Comparison of ENCODE assay signal across 20 cellular contexts in the genomic region with DNA sequence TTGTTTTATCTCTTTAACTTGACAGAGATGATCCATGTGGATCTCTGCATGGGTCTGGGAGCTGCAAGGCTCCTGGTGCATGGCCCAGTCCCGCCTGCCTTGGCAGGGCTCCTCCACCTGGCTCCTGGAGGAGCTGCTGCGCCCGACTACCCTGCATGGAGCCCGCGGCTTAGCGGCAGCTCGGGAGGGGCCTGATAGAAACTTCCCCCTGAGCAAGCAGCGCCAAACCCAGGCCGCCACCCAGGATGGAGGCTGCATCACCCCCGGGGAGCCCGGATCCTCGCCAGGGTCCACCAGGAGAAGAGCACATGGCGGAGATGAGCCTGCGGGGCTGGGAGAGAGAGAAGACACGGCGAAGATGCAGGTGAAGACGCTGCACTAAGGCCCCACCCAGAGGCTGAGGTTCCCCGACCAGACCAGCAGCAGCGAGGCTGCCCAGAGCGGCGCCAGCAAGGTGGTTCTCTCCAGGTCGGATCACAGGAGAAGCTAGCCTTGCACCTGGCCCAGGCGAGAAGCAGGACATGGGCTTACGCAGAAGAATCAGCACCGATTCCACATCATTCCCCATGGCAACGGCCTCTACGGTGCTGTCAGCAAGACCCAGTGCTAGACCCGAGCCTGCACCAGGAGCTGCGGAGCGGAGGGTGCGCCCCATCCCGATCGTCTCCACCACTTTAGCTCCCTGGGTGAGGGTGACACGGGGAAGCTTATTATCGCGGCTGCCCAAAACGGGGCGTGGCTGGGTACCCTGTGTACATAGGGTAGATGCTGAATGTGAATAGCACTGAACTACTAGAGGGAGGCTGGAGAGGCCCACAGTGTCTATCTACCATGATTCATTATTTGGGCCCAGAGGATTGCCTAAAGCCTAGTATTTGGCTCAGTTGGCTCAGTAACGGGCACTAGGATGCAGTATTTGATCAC. TPM values are rescaled to one million over a fixed set of nuclear protein-coding genes. Genes with fewer than 3 reads are reported as not detected.
DNase-seq lines count a peak whose midpoint lies in the region; ATAC-seq, FAIRE-seq and TF ChIP-seq lines count a peak whose summit lies in the region.
"Had no signal": no experiment of that assay in that cellular context is flagged by ENCODE, and none has a peak within 500 bp of the region (broad histone marks: within the 10 kb centered on the region; RNA-seq: fewer than 3 reads in every experiment).

No MANE protein-coding gene starts in this region.

- no peak for TF ChIP-seq EP300 in H1 (IDR thresholded peaks at IDR 0.05; ENCODE audit: borderline replicate concordance in 1 of 2, low read depth in 2 of 2, low read length in 2 of 2)

- H3K23me2 ChIP-seq in H1 (ENCODE audit: low read depth, low read length) = no peaks in the 10 kb centered on the region

- H3K56ac ChIP-seq in H1 (replicated peaks; ENCODE audit: insufficient read length, low read depth, low read length) = no peak overlapping the region

- H2BK15ac ChIP-seq in H1 (ENCODE audit: low read length) = no peak overlapping the region

- H3K23ac ChIP-seq in H1 (ENCODE audit: insufficient read length) = no peak overlapping the region

- H3K27me3 ChIP-seq in BLaER1 = no peaks in the 10 kb centered on the region
- H3K27me3 ChIP-seq in H1 (replicated peaks in 1 of 4; ENCODE audit: control insufficient read depth in 3 of 4, extremely low read depth in 1 of 4, insufficient read depth in 3 of 4, low read length in 3 of 4) = peaks cover 88 to 100% (median 97%) of the 10 kb centered on the region in 4 experiments
- H3K27me3 ChIP-seq: BLaER1 treated with 17β-estradiol and CSF1 and Interleukin-3, amounts not matched to agents 10 nM and 100 nM had no signal

- no peak overlapping the region for H2BK120ac ChIP-seq in H1 (replicated peaks; ENCODE audit: low read depth, low read length)

- no peaks in the 10 kb centered on the region for H3K36me3 Mint-ChIP-seq in T-helper 17 cell (ENCODE audit: low read depth)
- H3K36me3 Mint-ChIP-seq: CD8-positive, alpha-beta T cell had no signal

- peaks cover 78% of the 10 kb centered on the region for H3K4me1 ChIP-seq in BLaER1
- H3K4me1 ChIP-seq in H1 (replicated peaks in 1 of 4; ENCODE audit: control insufficient read depth in 3 of 4, insufficient read depth in 4 of 4, low read length in 3 of 4) = no peaks in the 10 kb centered on the region
- H3K4me1 ChIP-seq: A549 had no signal

- no peak overlapping the region for H2BK5ac ChIP-seq in H1 (ENCODE audit: low read depth, low read length)

- H3K27ac Mint-ChIP-seq in T-helper 17 cell = no peak overlapping the region
- H3K27ac Mint-ChIP-seq: CD8-positive, alpha-beta T cell had no signal

- H3K36me3 ChIP-seq in BLaER1 (no peaks in the 10 kb centered on the region), H1 (ENCODE audit: control insufficient read depth in 2 of 4, insufficient read depth in 4 of 4, low read length in 3 of 4) (no peaks in the 10 kb centered on the region)
- H3K36me3 ChIP-seq: BLaER1 treated with 17β-estradiol and CSF1 and Interleukin-3, amounts not matched to agents 10 nM and 100 nM had no signal

- no peak overlapping the region for H3K4me3 ChIP-seq in BLaER1
- H3K4me3 ChIP-seq in H1 (ENCODE audit: extremely low read depth in 1 of 4, insufficient read depth in 2 of 4, low read depth in 3 of 4, low read length in 4 of 4) = no peak overlapping the region
- H3K4me3 ChIP-seq: A549; BLaER1 treated with 17β-estradiol and CSF1 and Interleukin-3, amounts not matched to agents 10 nM and 100 nM had no signal

- no peak for FAIRE-seq in H1 (lab: Jason Lieb, UNC)
- FAIRE-seq: A549 had no signal

- DNase-seq in T-helper 17 cell = no peak
- no peak for DNase-seq in H1 (ENCODE audit: low read depth in 1 of 2, low spot score in 2 of 2)
- DNase-seq in posterior vena cava (ENCODE audit: low spot score) = peak; percentile 60
- no peak for DNase-seq in amniotic stem cell (lab: John Stamatoyannopoulos, UW)
- DNase-seq in ACHN = no peak
- DNase-seq in NK-92 (lab: John Stamatoyannopoulos, UW; ENCODE audit: unreplicated experiment) = no peak
- DNase-seq: Calu3; CD8-positive, alpha-beta T cell; DMS79; GF-D8; HCEC 1CT had no signal

- H2BK12ac ChIP-seq in H1 (ENCODE audit: low read depth, low read length) = no peak overlapping the region

- no peak overlapping the region for H2AK5ac ChIP-seq in H1 (ENCODE audit: low read depth, low read length)

- no peak overlapping the region for H2AFZ ChIP-seq in H1 (ENCODE audit: low read length)

- H4K8ac ChIP-seq in H1 (ENCODE audit: extremely low read depth, insufficient read depth, low read length) = no peak overlapping the region

- no peak overlapping the region for H3K9ac ChIP-seq in BLaER1
- H3K9ac ChIP-seq in H1 (replicated peaks in 1 of 4; ENCODE audit: extremely low read depth in 1 of 4, low read depth in 3 of 4, low read length in 3 of 4) = no peak overlapping the region
- H3K9ac ChIP-seq: BLaER1 treated with 17β-estradiol and CSF1 and Interleukin-3, amounts not matched to agents 10 nM and 100 nM had no signal

- no peak overlapping the region for H3K4ac ChIP-seq in H1 (replicated peaks; ENCODE audit: insufficient read length, low read depth, low read length)

- H3K9me3 ChIP-seq in BLaER1 = peaks cover 6% of the 10 kb centered on the region; the same call in 1 of the 2 replicates
- H3K9me3 ChIP-seq in T-helper 17 cell (ENCODE audit: control insufficient read depth, low read length, poor library complexity, severe bottlenecking) = no peaks in the 10 kb centered on the region
- no peaks in the 10 kb centered on the region; a peak in 1 of 4 replicates for H3K9me3 ChIP-seq in H1 (ENCODE audit: insufficient read depth in 2 of 2, low read depth in 1 of 2, low read length in 1 of 2)
- H3K9me3 ChIP-seq: A549 had no signal

- H4K91ac ChIP-seq in H1 (replicated peaks; ENCODE audit: insufficient read length, low read length) = no peak overlapping the region

- H3K27ac ChIP-seq in BLaER1 (peak overlapping the region; percentile 32; the same call in 1 of the 2 replicates), H1 (ENCODE audit: low read depth, low read length) (no peak overlapping the region)
- H3K27ac ChIP-seq: 22Rv1, A549 had no signal

- ATAC-seq in T-helper 17 cell (no peak), GM18870 (IDR thresholded peaks at IDR 0.05; ENCODE audit: unreplicated experiment) (no peak)
- ATAC-seq: A549; CD8-positive, alpha-beta T cell had no signal

- no peak for TF ChIP-seq RAD21 in H1 (IDR thresholded peaks at IDR 0.05 in 1 of 2, conservative IDR thresholded peaks at IDR 0.05 in 1 of 2; ENCODE audit: low read depth in 2 of 2, low read length in 2 of 2)

- H3K4me3 Mint-ChIP-seq in T-helper 17 cell = peak overlapping the region; percentile 19
- H3K4me3 Mint-ChIP-seq: CD8-positive, alpha-beta T cell had no signal

- TF ChIP-seq CTCF in H1 (IDR thresholded peaks at IDR 0.05; ENCODE audit: control extremely low read depth in 1 of 3, insufficient read depth in 1 of 3, low read depth in 1 of 3, low read length in 3 of 3) = no peak

- no peaks in the 10 kb centered on the region for H3K79me1 ChIP-seq in H1 (ENCODE audit: low read depth, low read length)

- no peaks in the 10 kb centered on the region for H3K79me2 ChIP-seq in H1 (ENCODE audit: control insufficient read depth in 1 of 2, insufficient read depth in 2 of 2, low read length in 2 of 2)

- CTCF ChIA-PET in H1 (lab: Charles Lee; ENCODE audit: partially characterized antibody) = interaction anchor here (0.5 to 4.8 kb wide), 15 partner anchors 9 to 892 kb away, joined by 3 to 46 read pairs (median 3); no protein-coding TSS in a partner anchor

- WGBS in H1 (ENCODE audit: extremely low coverage in 1 of 2, insufficient coverage in 1 of 2, insufficient read length in 1 of 2, insufficient replicate concordance in 2 of 2, low coverage in 1 of 2, low lambda C conversion rate in 2 of 2, missing lambda C conversion rate in 1 of 2), 2 experiments = 84% methylated on average over 38 of the region's 39 CpGs; no CpG with 5 or more reads in 1 of the 2 experiments

- no peak overlapping the region for H3K4me2 ChIP-seq in BLaER1
- no peak overlapping the region for H3K4me2 ChIP-seq in H1 (ENCODE audit: insufficient read depth in 1 of 2, low read depth in 2 of 2, low read length in 2 of 2)
- H3K4me2 ChIP-seq: A549; BLaER1 treated with 17β-estradiol and CSF1 and Interleukin-3, amounts not matched to agents 10 nM and 100 nM had no signal

- in situ Hi-C loops in ACHN (cut with HindIII; ENCODE audit: low pct_ligation_motif_present, low pct_unique_long_range_greater_than_20kb, low sequenced_read_pairs) = no loop called here

- intact Hi-C loops in posterior vena cava (cut with DNase I) = loop anchor here in 1 of 2 donors (10.0 kb wide), 1 partner anchor 1689 kb away; no protein-coding TSS in a partner anchor

- peaks cover 37% of the 10 kb centered on the region for H3K27me3 Mint-ChIP-seq in T-helper 17 cell

- H3K4me1 Mint-ChIP-seq in T-helper 17 cell = peaks cover 14% of the 10 kb centered on the region

- no peak overlapping the region for H3K18ac ChIP-seq in H1 (ENCODE audit: extremely low read depth, low read length)

- H2BK20ac ChIP-seq in H1 (ENCODE audit: low read length) = no peak overlapping the region

- H4K5ac ChIP-seq in H1 (ENCODE audit: insufficient read length, low read depth, low read length) = no peak overlapping the region

- H4K20me1 ChIP-seq in BLaER1 (no peaks in the 10 kb centered on the region), H1 (replicated peaks in 1 of 2; ENCODE audit: control insufficient read depth in 1 of 2, insufficient read depth in 2 of 2, low read length in 2 of 2) (peaks cover 0 to 11% of the 10 kb centered on the region in 2 experiments)

- no peak for TF ChIP-seq POLR2A in H1 (IDR thresholded peaks at IDR 0.05; ENCODE audit: control extremely low read depth in 1 of 2, low read depth in 2 of 2, low read length in 2 of 2)

- H3K14ac ChIP-seq in H1 (ENCODE audit: insufficient read length) = no peak overlapping the region

- POLR2A ChIA-PET in H1 (lab: Charles Lee; ENCODE audit: partially characterized antibody) = no interaction called here

TF ChIP-seq in H1, 55 proteins besides CTCF, POLR2A, EP300 and RAD21 (continues in another document):
- no peak for TF ChIP-seq PHF8 (conservative IDR thresholded peaks at IDR 0.05; ENCODE audit: low read depth, low read length)
- no peak for TF ChIP-seq JUN (IDR thresholded peaks at IDR 0.05; ENCODE audit: low read depth, low read length)
- TF ChIP-seq TBP (IDR thresholded peaks at IDR 0.05; ENCODE audit: low read depth, low read length) = no peak
- TF ChIP-seq SIN3A (conservative IDR thresholded peaks at IDR 0.05 in 1 of 2, IDR thresholded peaks at IDR 0.05 in 1 of 2; ENCODE audit: low read depth in 1 of 2, low read length in 2 of 2) = no peak

RNA-seq across cellular contexts. Expression of a gene that starts 41.3 kb away (rescaled TPM):
- total RNA-seq in T-helper 17 cell = not detected
- total RNA-seq in H1 (2021; fragmentation: NEBNext Ultra II Directional; extraction: Animal tissue kit (Norgen Biotek cat#: 25700)) = not detected in 2 replicates
- polyA plus RNA-seq in H1 (2011; rRNA removed) = not detected in 2 replicates
- polyA plus RNA-seq in H1 (2011; cell fraction: cytosol; rRNA removed) = not detected
- polyA plus RNA-seq in H1 (2011; cell fraction: nucleus; rRNA removed) = not detected
- polyA plus RNA-seq in H1 (2012, experiment 1 of 2) = not detected in 4 replicates
- not detected for polyA plus RNA-seq in H1 (2012, experiment 2 of 2)
- polyA plus RNA-seq in H1 (2013, experiment 1 of 2) = not detected
- not detected for polyA plus RNA-seq in H1 (2013, experiment 2 of 2)
- not detected in 2 replicates for polyA minus RNA-seq in H1 (2011; rRNA and poly(A)+ RNA removed)
- not detected for polyA minus RNA-seq in H1 (2011; cell fraction: cytosol; rRNA and poly(A)+ RNA removed)
- not detected for polyA minus RNA-seq in H1 (2011; cell fraction: nucleus; rRNA and poly(A)+ RNA removed)
- not detected for total RNA-seq in posterior vena cava
- total RNA-seq: Calu3; CD8-positive, alpha-beta T cell; Daoy; H4; HT-29 had no signal
- polyA plus RNA-seq: A549, AG04450 had no signal
